22 cellular contexts compared by ENCODE assay signal in genomic region chr12:121189061-121189886, GRCh38.
DNase-seq lines count a peak whose midpoint lies in the region; ATAC-seq, FAIRE-seq and TF ChIP-seq lines count a peak whose summit lies in the region.
"Had no signal": no experiment of that assay in that cellular context is flagged by ENCODE, and none has a peak within 500 bp of the region (broad histone marks: within the 10 kb centered on the region; RNA-seq: fewer than 3 reads in every experiment).

No MANE protein-coding gene starts in this region.

- peak; percentile 61 for DNase-seq in RCC 7860 (ENCODE audit: low spot score)
- peak; percentile 55 for DNase-seq in brain microvascular endothelial cell
- DNase-seq in kidney glomerular epithelial cell (lab: John Stamatoyannopoulos, UW) = peak; percentile 66
- no peak for DNase-seq in SKM-1 (lab: John Stamatoyannopoulos, UW; ENCODE audit: unreplicated experiment)
- no peak for DNase-seq in GM20000 (ENCODE audit: low spot score)
- DNase-seq: activated CD8-positive, alpha-beta memory T cell treated with anti-CD3 and anti-CD28 coated beads, Interleukin-2, amount 50 U/mL, for 4 hours; activated effector memory CD4-positive, alpha-beta T cell treated with Interleukin-2 at 50 U/mL for 16 hours; BE2C; head of caudate nucleus; mesendoderm; MM.1S; natural killer cell; NCI-H1436; NCI-H524 treated with DMSO at 0.1 percent for 48 hours; upper lobe of right lung had no signal

- H3K27me3 ChIP-seq in BLaER1 treated with 17β-estradiol and CSF1 and Interleukin-3, amounts not matched to agents 10 nM and 100 nM = no peaks in the 10 kb centered on the region
- H3K27me3 ChIP-seq in brain microvascular endothelial cell (replicated peaks) = no peaks in the 10 kb centered on the region
- H3K27me3 ChIP-seq: BE2C, upper lobe of right lung had no signal

- peak overlapping the region in 4 of 11 experiments; percentile 39 to 65 (median 60); a peak in 8 of 22 replicates for H3K9ac ChIP-seq in BLaER1 treated with 17β-estradiol and CSF1 and Interleukin-3, amounts not matched to agents 10 nM and 100 nM

- peaks cover 18 to 99% (median 53%) of the 10 kb centered on the region in 10 experiments for H3K4me1 ChIP-seq in BLaER1 treated with 17β-estradiol and CSF1 and Interleukin-3, amounts not matched to agents 10 nM and 100 nM
- H3K4me1 ChIP-seq: BE2C had no signal

- in situ Hi-C loops in brain microvascular endothelial cell (cut with HindIII; ENCODE audit: low pct_ligation_motif_present, low sequenced_read_pairs) = no loop called here

- peak overlapping the region in 10 of 11 experiments; percentile 30 to 93 (median 71); a peak in 20 of 22 replicates for H3K27ac ChIP-seq in BLaER1 treated with 17β-estradiol and CSF1 and Interleukin-3, amounts not matched to agents 10 nM and 100 nM
- H3K27ac ChIP-seq in brain microvascular endothelial cell = peak overlapping the region; percentile 69
- H3K27ac ChIP-seq: coronary artery, upper lobe of right lung, VCaP had no signal

- TF ChIP-seq CTCF in brain microvascular endothelial cell (IDR thresholded peaks at IDR 0.05; ENCODE audit: low read depth, low read length, missing control alignments) (no peak), GM20000 (IDR thresholded peaks at IDR 0.05; ENCODE audit: extremely low read depth, missing control alignments) (no peak)

- H3K4me2 ChIP-seq in BLaER1 treated with 17β-estradiol and CSF1 and Interleukin-3, amounts not matched to agents 10 nM and 100 nM = peak overlapping the region in 8 of 11 experiments; percentile 8 to 83 (median 48); a peak in 13 of 22 replicates

- H3K36me3 ChIP-seq in BLaER1 treated with 17β-estradiol and CSF1 and Interleukin-3, amounts not matched to agents 10 nM and 100 nM = peaks cover 0 to 37% (median 0%) of the 10 kb centered on the region in 11 experiments; a peak in 9 of 22 replicates
- H3K36me3 ChIP-seq in brain microvascular endothelial cell (replicated peaks) = no peaks in the 10 kb centered on the region
- H3K36me3 ChIP-seq: BE2C, upper lobe of right lung had no signal

- ATAC-seq in HG03196 (IDR thresholded peaks at IDR 0.05; ENCODE audit: unreplicated experiment) = no peak
- ATAC-seq in GM18520 (IDR thresholded peaks at IDR 0.05; ENCODE audit: unreplicated experiment) = no peak
- ATAC-seq: natural killer cell, upper lobe of right lung had no signal

- no peak overlapping the region for H3K4me3 ChIP-seq in BLaER1 treated with 17β-estradiol and CSF1 and Interleukin-3, amounts not matched to agents 10 nM and 100 nM
- H3K4me3 ChIP-seq in brain microvascular endothelial cell (ENCODE audit: low read depth, low read length) = no peak overlapping the region
- H3K4me3 ChIP-seq: coronary artery, upper lobe of right lung had no signal

- H4K20me1 ChIP-seq in BLaER1 treated with 17β-estradiol and CSF1 and Interleukin-3, amounts not matched to agents 10 nM and 100 nM = no peaks in the 10 kb centered on the region; a peak in 1 of 22 replicates

- H3K9me3 ChIP-seq in BLaER1 treated with 17β-estradiol and CSF1 and Interleukin-3, amounts not matched to agents 10 nM and 100 nM (replicated peaks in 1 of 11) = no peaks in the 10 kb centered on the region
- H3K9me3 ChIP-seq: BE2C, upper lobe of right lung had no signal

- FAIRE-seq in RCC 7860 (lab: Jason Lieb, UNC) = peak; percentile 62
- FAIRE-seq: A204.1, D721Med had no signal

Comparison
In these comparisons a context has a peak if more than half of its experiments do, and no peak if none do; other contexts are left out.
1. DNase-seq: peak in RCC 7860 (single experiment), brain microvascular endothelial cell (single experiment) and kidney glomerular epithelial cell (single experiment); none in SKM-1 (single experiment) and GM20000 (single experiment).